In the genomic region with DNA sequence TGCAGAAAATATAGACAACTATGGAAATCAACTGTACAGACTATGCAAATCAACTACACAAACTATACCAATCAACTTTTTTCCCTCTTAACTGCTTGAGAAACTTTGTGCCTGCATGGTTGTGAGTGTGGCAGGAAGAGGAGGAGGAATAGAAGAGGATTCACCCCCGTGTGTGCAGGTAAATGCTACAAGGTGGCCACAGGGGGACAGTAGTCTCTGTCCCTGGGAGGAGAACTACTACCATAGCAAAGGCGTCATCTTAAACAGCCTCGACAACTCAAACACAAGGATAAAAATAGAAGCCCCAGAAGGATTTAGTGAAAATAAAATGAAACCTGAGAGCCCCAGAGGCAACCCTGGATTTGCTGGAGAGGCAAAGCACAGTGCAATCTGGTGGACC, we compare ENCODE assay signal across 21 cellular contexts.
A peak's percentile ranks its signal among the peaks of the same experiment; 100 is the strongest.
DNase-seq lines count a peak whose midpoint lies in the region; ATAC-seq, FAIRE-seq and TF ChIP-seq lines count a peak whose summit lies in the region.
"Had no signal": no experiment of that assay in that cellular context is flagged by ENCODE, and none has a peak within 500 bp of the region (broad histone marks: within the 10 kb centered on the region; RNA-seq: fewer than 3 reads in every experiment).

No MANE protein-coding gene starts in this region.

- H2BK120ac ChIP-seq in H9 (ENCODE audit: low read depth, low read length, poor library complexity, severe bottlenecking), result no peak overlapping the region

- no peak overlapping the region for H4K91ac ChIP-seq in H9 (ENCODE audit: insufficient read length, low read depth, low read length)

- H2BK12ac ChIP-seq in H9 (ENCODE audit: insufficient read length, low read depth, low read length), result no peak overlapping the region

- BruUV-seq in GM12878 (replicated peaks; lab: Mats Ljungman, UMichigan), result no TSS peak

- TF ChIP-seq POLR2A in GM12878 (IDR thresholded peaks at IDR 0.05; ENCODE audit: low read depth, low read length), result no peak

- no peak for FAIRE-seq in GM12878 (lab: Jason Lieb, UNC)

- H4K8ac ChIP-seq in H9 (replicated peaks; ENCODE audit: insufficient read length, low read depth, low read length), result no peak overlapping the region

- peak; percentile 58 for TF ChIP-seq CTCF in H9 (conservative IDR thresholded peaks at IDR 0.05)
- peak in 1 of 3 experiments; percentile 11; a peak in 1 of 6 replicates for TF ChIP-seq CTCF in GM12878 (IDR thresholded peaks at IDR 0.05 in 2 of 3, conservative IDR thresholded peaks at IDR 0.05 in 1 of 3; ENCODE audit: control insufficient read depth in 2 of 3, extremely low read depth in 1 of 3, insufficient read depth in 1 of 3, low read depth in 3 of 3, low read length in 3 of 3)
- TF ChIP-seq CTCF in kidney epithelial cell (IDR thresholded peaks at IDR 0.05; ENCODE audit: insufficient read depth, low read length, poor library complexity, severe bottlenecking), result peak; percentile 11
- peak; percentile 21 for TF ChIP-seq CTCF in parathyroid adenoma (IDR thresholded peaks at IDR 0.05)

- no peaks in the 10 kb centered on the region for H3K23me2 ChIP-seq in H9 (ENCODE audit: insufficient read length, low read depth, low read length, poor library complexity, severe bottlenecking)

- H3K4me3 ChIP-seq in GM12878, result no peak overlapping the region
- no peak overlapping the region for H3K4me3 ChIP-seq in kidney epithelial cell (ENCODE audit: low read depth, low read length)
- no peak overlapping the region for H3K4me3 ChIP-seq in parathyroid adenoma (ENCODE audit: low read depth, low read length)
- H3K4me3 ChIP-seq: dorsolateral prefrontal cortex, skin epidermis had no signal

- H2AK5ac ChIP-seq in H9 (ENCODE audit: insufficient read length, low read length), result no peak overlapping the region

- no peak overlapping the region for H3T11ph ChIP-seq in H9 (ENCODE audit: low read length)

- no peak overlapping the region for H3K27ac Mint-ChIP-seq in H9
- H3K27ac Mint-ChIP-seq: activated CD8-positive, alpha-beta T cell treated with anti-CD3 and anti-CD28 coated beads, Interleukin-2, amount 10 ng/mL, durations not matched to agents 7 days and 5 days; activated naive CD8-positive, alpha-beta T cell treated with anti-CD3 and anti-CD28 coated beads, Interleukin-2, amount 10 ng/mL, durations not matched to agents 7 days and 5 days; CD4-positive, alpha-beta T cell had no signal

- H4K20me1 ChIP-seq in H9 (ENCODE audit: control insufficient read depth, insufficient read depth, insufficient read length) (no peaks in the 10 kb centered on the region), GM12878 (ENCODE audit: control insufficient read depth, insufficient read depth) (no peaks in the 10 kb centered on the region)

- RAD21 ChIA-PET in GM12878 (lab: Charles Lee; ENCODE audit: unreplicated experiment), result no interaction called here

- no peak overlapping the region for H3K23ac ChIP-seq in H9 (ENCODE audit: insufficient read length, low read depth, low read length)

- no peak overlapping the region for H4K5ac ChIP-seq in H9 (ENCODE audit: insufficient read length, low read depth, low read length)

- SMC1A ChIA-PET in GM12878 (lab: Charles Lee; ENCODE audit: uncharacterized antibody, unreplicated experiment), result no interaction called here

- H3K14ac ChIP-seq in H9 (ENCODE audit: insufficient read depth, low read length), result no peak overlapping the region

- no peaks in the 10 kb centered on the region for H3K79me1 ChIP-seq in H9 (ENCODE audit: insufficient read depth, low read depth, low read length, poor library complexity, severe bottlenecking)

- H3K4me2 ChIP-seq in H9 (ENCODE audit: insufficient read depth, insufficient read length, low read length) (no peak overlapping the region), GM12878 (ENCODE audit: control insufficient read depth, insufficient read depth) (no peak overlapping the region), parathyroid adenoma (ENCODE audit: low read length) (no peak overlapping the region)

- no peak overlapping the region; a peak in 1 of 5 replicates for H3K4me3 Mint-ChIP-seq in H9
- H3K4me3 Mint-ChIP-seq: activated CD8-positive, alpha-beta T cell treated with anti-CD3 and anti-CD28 coated beads, Interleukin-2, amount 10 ng/mL, durations not matched to agents 7 days and 5 days; activated naive CD8-positive, alpha-beta T cell treated with anti-CD3 and anti-CD28 coated beads, Interleukin-2, amount 10 ng/mL, durations not matched to agents 7 days and 5 days; CD4-positive, alpha-beta T cell; central memory CD8-positive, alpha-beta T cell had no signal

- H3K9ac ChIP-seq in H9 (ENCODE audit: extremely low read depth, insufficient read length, low read length) (no peak overlapping the region), GM12878 (ENCODE audit: control insufficient read depth, insufficient read depth, low read length) (no peak overlapping the region), parathyroid adenoma (no peak overlapping the region)

- H3K36me3 ChIP-seq in GM12878 (ENCODE audit: control insufficient read depth in 2 of 2, insufficient read depth in 2 of 2, low read length in 1 of 2) (no peaks in the 10 kb centered on the region), kidney epithelial cell (ENCODE audit: control insufficient read depth, insufficient read depth, low read length) (no peaks in the 10 kb centered on the region), parathyroid adenoma (ENCODE audit: control insufficient read depth, insufficient read depth, low read length) (no peaks in the 10 kb centered on the region)

- H2AFZ ChIP-seq in H9 (ENCODE audit: low read length) (no peak overlapping the region), GM12878 (ENCODE audit: control insufficient read depth, low read depth, low read length) (no peak overlapping the region), parathyroid adenoma (peak overlapping the region; percentile 51)

- CTCF ChIA-PET in GM12878 (lab: Yijun Ruan, JAX), result no interaction called here

- no peak overlapping the region for H3K18ac ChIP-seq in H9 (ENCODE audit: insufficient read length, low read depth, low read length)

- no peak overlapping the region for H2BK15ac ChIP-seq in H9 (ENCODE audit: low read depth, low read length)

- H3K56ac ChIP-seq in H9 (ENCODE audit: insufficient read length, low read depth, low read length), result no peak overlapping the region

- H3K9me3 Mint-ChIP-seq in H9, result no peaks in the 10 kb centered on the region
- H3K9me3 Mint-ChIP-seq: activated naive CD8-positive, alpha-beta T cell treated with anti-CD3 and anti-CD28 coated beads, Interleukin-2, amount 10 ng/mL, durations not matched to agents 7 days and 5 days; CD4-positive, alpha-beta T cell; central memory CD8-positive, alpha-beta T cell had no signal

- no peaks in the 10 kb centered on the region for H3K9me3 ChIP-seq in H9 (ENCODE audit: control insufficient read depth, low read depth, low read length)
- no peaks in the 10 kb centered on the region for H3K9me3 ChIP-seq in GM12878 (replicated peaks; ENCODE audit: control insufficient read depth, insufficient read depth, low read length)
- H3K9me3 ChIP-seq in parathyroid adenoma (ENCODE audit: control insufficient read depth, low read length), result no peaks in the 10 kb centered on the region

- no peaks in the 10 kb centered on the region for H3K4me1 ChIP-seq in H9 (ENCODE audit: insufficient read depth, low read length)
- no peaks in the 10 kb centered on the region for H3K4me1 ChIP-seq in GM12878 (ENCODE audit: control insufficient read depth, insufficient read depth, low read length)
- no peaks in the 10 kb centered on the region for H3K4me1 ChIP-seq in parathyroid adenoma

- no CpG with 5 or more reads among the region's 3 CpGs for WGBS in H9 (ENCODE audit: extremely low coverage, insufficient read length, low lambda C conversion rate)
- WGBS in GM12878 (ENCODE audit: insufficient coverage, insufficient replicate concordance, low lambda C conversion rate, missing lambda C conversion rate), result 15% methylated on average over 3 of the region's 3 CpGs

- peaks cover 1% of the 10 kb centered on the region for H3K27me3 Mint-ChIP-seq in H9 (ENCODE audit: low read depth)
- H3K27me3 Mint-ChIP-seq: CD4-positive, alpha-beta T cell had no signal

- H2BK5ac ChIP-seq in H9 (ENCODE audit: insufficient read length, low read length), result no peak overlapping the region

- DNase-seq in H9 (peak; percentile 43), GM12878 (ENCODE audit: low read depth, low spot score) (no peak), kidney epithelial cell (ENCODE audit: low read depth) (no peak), EL (no peak)
- DNase-seq: activated CD8-positive, alpha-beta T cell treated with anti-CD3 and anti-CD28 coated beads, Interleukin-2, amount 10 ng/mL, durations not matched to agents 7 days and 5 days; activated effector memory CD4-positive, alpha-beta T cell treated with Interleukin-2 at 50 U/mL for 16 hours; activated naive CD8-positive, alpha-beta T cell treated with anti-CD3 and anti-CD28 coated beads, Interleukin-2, amount 10 ng/mL, durations not matched to agents 7 days and 5 days; activated T-cell treated with anti-CD3 and anti-CD28 coated beads for 4 hours; CD4-positive, alpha-beta T cell; dorsolateral prefrontal cortex; GDM1; head of caudate nucleus; NCI-H1436 treated with DMSO at 0.1 percent for 48 hours; NCI-H2171 treated with DMSO at 0.1 percent for 48 hours; NCI-H524 treated with DMSO at 0.1 percent for 48 hours; trophoblast cell had no signal

- H3K79me2 ChIP-seq in H9 (ENCODE audit: insufficient read depth, low read length) (no peaks in the 10 kb centered on the region), GM12878 (ENCODE audit: control insufficient read depth, insufficient read depth, low read length) (no peaks in the 10 kb centered on the region), parathyroid adenoma (no peaks in the 10 kb centered on the region)

- TF ChIP-seq EP300 in GM12878 (IDR thresholded peaks at IDR 0.05; ENCODE audit: borderline replicate concordance in 1 of 2, control insufficient read depth in 1 of 2, low read depth in 2 of 2, low read length in 2 of 2), result no peak

- H3K27me3 ChIP-seq in H9 (ENCODE audit: insufficient read depth, low read length) (no peaks in the 10 kb centered on the region), GM12878 (replicated peaks in 1 of 2; ENCODE audit: control insufficient read depth in 2 of 2, insufficient read depth in 2 of 2, low read length in 1 of 2) (no peaks in the 10 kb centered on the region), kidney epithelial cell (ENCODE audit: control insufficient read depth, insufficient read depth, low read length) (no peaks in the 10 kb centered on the region), parathyroid adenoma (ENCODE audit: control insufficient read depth, insufficient read depth, low read length) (no peaks in the 10 kb centered on the region)

- peaks cover 6 to 15% of the 10 kb centered on the region in 2 experiments; a peak in 3 of 4 replicates for H3K4me1 Mint-ChIP-seq in H9
- H3K4me1 Mint-ChIP-seq: activated naive CD8-positive, alpha-beta T cell treated with anti-CD3 and anti-CD28 coated beads, Interleukin-2, amount 10 ng/mL, durations not matched to agents 7 days and 5 days; central memory CD8-positive, alpha-beta T cell had no signal

- no peak overlapping the region for H3K4ac ChIP-seq in H9 (ENCODE audit: low read depth, low read length)

- ATAC-seq in GM12878, result no peak
- ATAC-seq in HG02678 (IDR thresholded peaks at IDR 0.05; ENCODE audit: unreplicated experiment), result no peak
- no peak for ATAC-seq in GM18861 (IDR thresholded peaks at IDR 0.05; ENCODE audit: unreplicated experiment)
- ATAC-seq: activated CD8-positive, alpha-beta T cell treated with anti-CD3 and anti-CD28 coated beads, Interleukin-2, amount 10 ng/mL, durations not matched to agents 7 days and 5 days had no signal

- H2BK20ac ChIP-seq in H9 (ENCODE audit: low read depth, low read length, poor library complexity, severe bottlenecking), result no peak overlapping the region

- POLR2A ChIA-PET in GM12878 (lab: Charles Lee), result no interaction called here

- H3K27ac ChIP-seq in H9 (ENCODE audit: insufficient read length, low read depth, low read length) (no peak overlapping the region), GM12878 (ENCODE audit: control insufficient read depth, insufficient read depth) (no peak overlapping the region), parathyroid adenoma (no peak overlapping the region)
- H3K27ac ChIP-seq: dorsolateral prefrontal cortex, skin epidermis had no signal

- H3K36me3 Mint-ChIP-seq in H9 (ENCODE audit: insufficient read depth in 1 of 3, low read depth in 3 of 3), result no peaks in the 10 kb centered on the region
- H3K36me3 Mint-ChIP-seq: activated naive CD8-positive, alpha-beta T cell treated with anti-CD3 and anti-CD28 coated beads, Interleukin-2, amount 10 ng/mL, durations not matched to agents 7 days and 5 days had no signal

- intact Hi-C loops in GM12878 (cut with micrococcal nuclease; ENCODE audit: unreplicated experiment), result no loop called here

- in situ Hi-C loops in GM12878 (cut with MboI), result no loop called here

- no peak for TF ChIP-seq RAD21 in GM12878 (IDR thresholded peaks at IDR 0.05; ENCODE audit: insufficient read depth, low read depth, low read length)
